13 cellular contexts compared by ENCODE assay signal in genomic region chr4:165684177-165684870, GRCh38.
DNase-seq lines count a peak whose midpoint lies in the region; ATAC-seq, FAIRE-seq and TF ChIP-seq lines count a peak whose summit lies in the region.
"Had no signal": no experiment of that assay in that cellular context is flagged by ENCODE, and none has a peak within 500 bp of the region (broad histone marks: within the 10 kb centered on the region; RNA-seq: fewer than 3 reads in every experiment).

No MANE protein-coding gene starts in this region.

- in situ Hi-C loops in G401 (cut with HindIII; ENCODE audit: low sequenced_read_pairs): no loop called here
- in situ Hi-C loops in Panc1 (cut with HindIII; ENCODE audit: low pct_unique_long_range_greater_than_20kb, low sequenced_read_pairs): no loop called here
- in situ Hi-C loops in transverse colon (cut with MboI; ENCODE audit: low pct_ligation_motif_present in 1 of 4, low pct_unique_long_range_greater_than_20kb in 1 of 4, low sequenced_read_pairs in 3 of 4): no loop called here

- peak; percentile 52 for FAIRE-seq in endothelial cell of umbilical vein (lab: Jason Lieb, UNC)

- TF ChIP-seq CTCF in Panc1 (IDR thresholded peaks at IDR 0.05) (no peak), endothelial cell of umbilical vein (IDR thresholded peaks at IDR 0.05; ENCODE audit: extremely low read depth in 1 of 2, insufficient read depth in 1 of 2, low read depth in 1 of 2, low read length in 2 of 2) (no peak), neural crest cell (conservative IDR thresholded peaks at IDR 0.05) (no peak), transverse colon (IDR thresholded peaks at IDR 0.05) (no peak)

- H3K4me2 ChIP-seq in endothelial cell of umbilical vein (ENCODE audit: insufficient read depth, low read length): no peak overlapping the region

- H3K9me3 ChIP-seq in Panc1 (ENCODE audit: control insufficient read depth, insufficient read depth, low read depth, low read length) (no peaks in the 10 kb centered on the region), endothelial cell of umbilical vein (replicated peaks; ENCODE audit: control insufficient read depth, insufficient read depth, low read length) (no peaks in the 10 kb centered on the region), transverse colon (no peaks in the 10 kb centered on the region)

- BruUV-seq in Panc1 (replicated peaks; lab: Mats Ljungman, UMichigan) (no TSS peak), endothelial cell of umbilical vein (replicated peaks; lab: Mats Ljungman, UMichigan) (no TSS peak)

- TF ChIP-seq EP300 in transverse colon (IDR thresholded peaks at IDR 0.05; ENCODE audit: low read depth): no peak

- no peak overlapping the region for H3K9ac ChIP-seq in endothelial cell of umbilical vein (replicated peaks; ENCODE audit: extremely low read depth, insufficient read depth, low read length)

- 72 to 80% methylated on average over 6 to 8 of the region's 8 CpGs for WGBS in transverse colon (ENCODE audit: low coverage in 1 of 2), 2 donors

- H3K36me3 Mint-ChIP-seq in neural crest cell (ENCODE audit: low read depth): no peaks in the 10 kb centered on the region
- H3K36me3 Mint-ChIP-seq: activated naive CD8-positive, alpha-beta T cell; naive thymus-derived CD4-positive, alpha-beta T cell had no signal

- no peaks in the 10 kb centered on the region for H3K27me3 Mint-ChIP-seq in neural crest cell (ENCODE audit: low read depth)
- H3K27me3 Mint-ChIP-seq: activated naive CD8-positive, alpha-beta T cell; naive thymus-derived CD4-positive, alpha-beta T cell had no signal

- dilution Hi-C loops in endothelial cell of umbilical vein (cut with MboI; ENCODE audit: extremely low pct_ligation_motif_present, low sequenced_read_pairs): no loop called here

- CTCF ChIA-PET in Panc1 (lab: Charles Lee) (no interaction called here), endothelial cell of umbilical vein (lab: Charles Lee) (interaction anchor here (1.0 kb wide), 1 partner anchor 10 kb away, joined by 3 read pairs; no protein-coding TSS in a partner anchor)

- no peaks in the 10 kb centered on the region for H3K27me3 ChIP-seq in Panc1 (ENCODE audit: control insufficient read depth, insufficient read depth, low read length)
- no peaks in the 10 kb centered on the region for H3K27me3 ChIP-seq in endothelial cell of umbilical vein (ENCODE audit: control insufficient read depth in 2 of 2, insufficient read depth in 2 of 2, low read length in 2 of 2)
- no peaks in the 10 kb centered on the region for H3K27me3 ChIP-seq in transverse colon

- H2AFZ ChIP-seq in endothelial cell of umbilical vein (ENCODE audit: low read depth, low read length): peak overlapping the region; percentile 39

- intact Hi-C loops in Panc1 (cut with micrococcal nuclease; ENCODE audit: unreplicated experiment) (no loop called here), endothelial cell of umbilical vein (cut with micrococcal nuclease) (no loop called here), transverse colon (cut with DNase I; ENCODE audit: low total_unique reads) (no loop called here)

- TF ChIP-seq POLR2A in endothelial cell of umbilical vein (IDR thresholded peaks at IDR 0.05; ENCODE audit: low read depth, low read length): no peak
- no peak for TF ChIP-seq POLR2A in transverse colon (IDR thresholded peaks at IDR 0.05)

- DNase-seq in G401 (ENCODE audit: low spot score) (peak; percentile 70), Panc1 (ENCODE audit: low read depth, low spot score) (peak; percentile 13), endothelial cell of umbilical vein (ENCODE audit: low read depth, low spot score) (peak; percentile 29), neural crest cell (ENCODE audit: low read depth, low spot score) (no peak), dedifferentiated amniotic fluid mesenchymal stem cell (ENCODE audit: extremely low spot score) (no peak), transverse colon (no peak)
- DNase-seq in activated CD4-positive, alpha-beta T cell treated with anti-CD3 and anti-CD28 coated beads, Interleukin-2, amount 50 U/mL, for 48 hours: no peak
- DNase-seq: activated CD8-positive, alpha-beta T cell treated with anti-CD3 and anti-CD28 coated beads, Interleukin-2, amount 10 ng/mL, durations not matched to agents 7 days and 5 days; effector CD8-positive, alpha-beta T cell; naive thymus-derived CD4-positive, alpha-beta T cell; NCI-H526 treated with DMSO at 0.1 percent for 48 hours had no signal

- H3K79me2 ChIP-seq in endothelial cell of umbilical vein (ENCODE audit: control insufficient read depth, insufficient read depth, low read length): no peaks in the 10 kb centered on the region

- H3K27ac ChIP-seq in Panc1 (ENCODE audit: low read length): no peak overlapping the region
- H3K27ac ChIP-seq in endothelial cell of umbilical vein (ENCODE audit: insufficient read depth, low read depth, low read length): no peak overlapping the region
- H3K27ac ChIP-seq in transverse colon: no peak overlapping the region

- H3K4me1 Mint-ChIP-seq in neural crest cell: no peaks in the 10 kb centered on the region
- H3K4me1 Mint-ChIP-seq: naive thymus-derived CD4-positive, alpha-beta T cell had no signal

- POLR2A ChIA-PET in Panc1 (lab: Charles Lee): no interaction called here
- POLR2A ChIA-PET in endothelial cell of umbilical vein (lab: Charles Lee): no interaction called here

- H3K4me1 ChIP-seq in Panc1 (ENCODE audit: control insufficient read depth, insufficient read depth, low read length): no peaks in the 10 kb centered on the region
- peaks cover 12% of the 10 kb centered on the region for H3K4me1 ChIP-seq in endothelial cell of umbilical vein (ENCODE audit: control insufficient read depth, extremely low read depth, insufficient read depth, low read length)
- no peaks in the 10 kb centered on the region for H3K4me1 ChIP-seq in transverse colon

- no peak for ATAC-seq in Panc1
- no peak for ATAC-seq in HG02938 (IDR thresholded peaks at IDR 0.05; ENCODE audit: unreplicated experiment)
- ATAC-seq: activated CD8-positive, alpha-beta T cell treated with anti-CD3 and anti-CD28 coated beads, Interleukin-2, amount 10 ng/mL, durations not matched to agents 7 days and 5 days; naive thymus-derived CD4-positive, alpha-beta T cell had no signal

- H3K4me3 Mint-ChIP-seq in neural crest cell: no peak overlapping the region
- H3K4me3 Mint-ChIP-seq: activated CD8-positive, alpha-beta T cell treated with anti-CD3 and anti-CD28 coated beads, Interleukin-2, amount 10 ng/mL, durations not matched to agents 7 days and 5 days; activated naive CD8-positive, alpha-beta T cell; naive thymus-derived CD4-positive, alpha-beta T cell had no signal

- H3K36me3 ChIP-seq in Panc1 (ENCODE audit: control insufficient read depth, insufficient read depth, low read length) (no peaks in the 10 kb centered on the region), endothelial cell of umbilical vein (ENCODE audit: control insufficient read depth in 2 of 2, extremely low read depth in 1 of 2, insufficient read depth in 2 of 2, low read length in 2 of 2) (no peaks in the 10 kb centered on the region), transverse colon (no peaks in the 10 kb centered on the region)

- peak overlapping the region; percentile 64 for H3K27ac Mint-ChIP-seq in neural crest cell (ENCODE audit: unreplicated experiment)
- H3K27ac Mint-ChIP-seq: activated CD8-positive, alpha-beta T cell treated with anti-CD3 and anti-CD28 coated beads, Interleukin-2, amount 10 ng/mL, durations not matched to agents 7 days and 5 days; activated naive CD8-positive, alpha-beta T cell; naive thymus-derived CD4-positive, alpha-beta T cell had no signal

- no peaks in the 10 kb centered on the region for H3K9me1 ChIP-seq in endothelial cell of umbilical vein (replicated peaks; ENCODE audit: control insufficient read depth, extremely low read depth, insufficient read depth, low read length)

- no peaks in the 10 kb centered on the region for H4K20me1 ChIP-seq in endothelial cell of umbilical vein (replicated peaks; ENCODE audit: control insufficient read depth, extremely low read depth, insufficient read depth, low read length)

- H3K4me3 ChIP-seq in Panc1 (ENCODE audit: low read depth in 2 of 2, low read length in 2 of 2): no peak overlapping the region
- H3K4me3 ChIP-seq in endothelial cell of umbilical vein (replicated peaks in 1 of 3; ENCODE audit: insufficient read depth in 1 of 3, low read depth in 1 of 3, low read length in 3 of 3): no peak overlapping the region
- H3K4me3 ChIP-seq in transverse colon: no peak overlapping the region

- H3K9me3 Mint-ChIP-seq in neural crest cell: peaks cover 1% of the 10 kb centered on the region

TF ChIP-seq in endothelial cell of umbilical vein, 7 proteins besides CTCF, POLR2A, EP300 and RAD21:
- TF ChIP-seq MAX (IDR thresholded peaks at IDR 0.05; ENCODE audit: insufficient read depth, insufficient read length) (no peak), FOS (IDR thresholded peaks at IDR 0.05; ENCODE audit: borderline replicate concordance, insufficient read depth, low read length) (peak; percentile 31)

Comparison
In these comparisons a context has a peak if more than half of its experiments do, and no peak if none do; other contexts are left out.
1. DNase-seq: peak in G401 (single experiment), Panc1 (single experiment) and endothelial cell of umbilical vein (single experiment); none in neural crest cell (single experiment), activated CD4-positive, alpha-beta T cell treated with anti-CD3 and anti-CD28 coated beads, Interleukin-2, amount 50 U/mL, for 48 hours (0 of 2), dedifferentiated amniotic fluid mesenchymal stem cell (single experiment) and transverse colon (single experiment).